ENCODE assay signal across 8 cellular contexts in genomic region chr5:132490484-132491367, GRCh38. TPM values are rescaled to one million over a fixed set of nuclear protein-coding genes. Genes with fewer than 3 reads are reported as not detected.
DNase-seq lines count a peak whose midpoint lies in the region; ATAC-seq, FAIRE-seq and TF ChIP-seq lines count a peak whose summit lies in the region.

TSS of gene IRF1 (minus strand) at chr5:132490773. CDS start at chr5:132489478, 1,295 bp downstream.

- WGBS in upper lobe of left lung, 2 donors = 0 to 1% methylated on average over 13 to 47 of the region's 87 CpGs

- H3K4me1 ChIP-seq in adipocyte (ENCODE audit: control insufficient read depth, insufficient read depth, low read length) (peaks cover 37% of the 10 kb centered on the region), upper lobe of left lung (peaks cover 67 to 75% (median 67%) of the 10 kb centered on the region in 4 donors)

- H3K9me3 ChIP-seq in adipocyte (ENCODE audit: control insufficient read depth, low read length) = no peaks in the 10 kb centered on the region
- H3K9me3 ChIP-seq in upper lobe of left lung = no peaks in the 10 kb centered on the region

- peak within 1 kb of the TSS; percentile 92 for H3K9ac ChIP-seq in adipocyte (ENCODE audit: low read length)

- TF ChIP-seq POLR2A in GM12892 (IDR thresholded peaks at IDR 0.05; ENCODE audit: low read depth, low read length) = peak; percentile 98
- TF ChIP-seq POLR2A in upper lobe of left lung (IDR thresholded peaks at IDR 0.05) = peak; percentile 86 to 99 (median 98)

- ATAC-seq in HG02798 (IDR thresholded peaks at IDR 0.05; ENCODE audit: poor library complexity, unreplicated experiment) (peak; percentile 84), upper lobe of left lung (ENCODE audit: low FRiP score in 2 of 2) (peak; percentile 94 to 96)

- intact Hi-C loops in cardiac septum (cut with DNase I) = loop anchor here (2.0 kb wide), 1 partner anchor 70 kb away; no protein-coding TSS in a partner anchor
- intact Hi-C loops in posterior cingulate gyrus (cut with DNase I) = loop anchor here (1.0 kb wide), 1 partner anchor 71 kb away; no protein-coding TSS in a partner anchor

- no peak for TF ChIP-seq CTCF in upper lobe of left lung (IDR thresholded peaks at IDR 0.05)

- peak; percentile 96 for DNase-seq in GM12892 (ENCODE audit: insufficient read length)
- peak; percentile 61 for DNase-seq in NCI-H1436 treated with DMSO at 0.1 percent for 48 hours (lab: John Stamatoyannopoulos, UW)
- DNase-seq in T follicular helper cell (ENCODE audit: low read depth) = peak; percentile 97
- DNase-seq in adipocyte (ENCODE audit: low read depth) = peak; percentile 98
- peak; percentile 99 for DNase-seq in cardiac septum (ENCODE audit: low spot score)
- peak; percentile 89 to 99 (median 95) for DNase-seq in posterior cingulate gyrus
- DNase-seq in upper lobe of left lung = peak; percentile 98 to 100

- peaks cover 23% of the 10 kb centered on the region for H3K36me3 ChIP-seq in adipocyte (ENCODE audit: control insufficient read depth, insufficient read depth, low read length, severe bottlenecking)
- peaks cover 14 to 31% (median 24%) of the 10 kb centered on the region in 4 donors for H3K36me3 ChIP-seq in upper lobe of left lung

- FAIRE-seq in GM12892 (lab: Jason Lieb, UNC) = peak; percentile 95

- TF ChIP-seq EP300 in upper lobe of left lung (IDR thresholded peaks at IDR 0.05) = peak; percentile 29 to 97 (median 72)

- H3K27ac ChIP-seq in upper lobe of left lung = peak within 1 kb of the TSS; percentile 98 to 99 (median 99)

- H3K27me3 ChIP-seq in adipocyte (replicated peaks; ENCODE audit: control insufficient read depth, insufficient read depth, low read length) = no peaks in the 10 kb centered on the region
- no peaks in the 10 kb centered on the region for H3K27me3 ChIP-seq in upper lobe of left lung

- H3K4me3 ChIP-seq in adipocyte (ENCODE audit: low read length) (peak within 1 kb of the TSS; percentile 93), upper lobe of left lung (peak within 1 kb of the TSS; percentile 80 to 94 (median 91))

RNA-seq across cellular contexts. Expression of gene IRF1, which starts in this region (rescaled TPM):
- polyA plus RNA-seq in GM12892 (2012; ENCODE audit: missing spikeins) = 29.9 TPM
- 19.9 TPM for total RNA-seq in cardiac septum
- total RNA-seq in upper lobe of left lung = 10 to 100 TPM; 42.1 to 94.3 (median 79.3) TPM

Comparison
In these comparisons a context has a peak if more than half of its experiments do, and no peak if none do; other contexts are left out.
1. Peak in every context shown above with its lines: DNase-seq, ATAC-seq, H3K4me3 ChIP-seq and H3K27ac ChIP-seq.